ENCODE assay signal across 14 cellular contexts in the genomic region with DNA sequence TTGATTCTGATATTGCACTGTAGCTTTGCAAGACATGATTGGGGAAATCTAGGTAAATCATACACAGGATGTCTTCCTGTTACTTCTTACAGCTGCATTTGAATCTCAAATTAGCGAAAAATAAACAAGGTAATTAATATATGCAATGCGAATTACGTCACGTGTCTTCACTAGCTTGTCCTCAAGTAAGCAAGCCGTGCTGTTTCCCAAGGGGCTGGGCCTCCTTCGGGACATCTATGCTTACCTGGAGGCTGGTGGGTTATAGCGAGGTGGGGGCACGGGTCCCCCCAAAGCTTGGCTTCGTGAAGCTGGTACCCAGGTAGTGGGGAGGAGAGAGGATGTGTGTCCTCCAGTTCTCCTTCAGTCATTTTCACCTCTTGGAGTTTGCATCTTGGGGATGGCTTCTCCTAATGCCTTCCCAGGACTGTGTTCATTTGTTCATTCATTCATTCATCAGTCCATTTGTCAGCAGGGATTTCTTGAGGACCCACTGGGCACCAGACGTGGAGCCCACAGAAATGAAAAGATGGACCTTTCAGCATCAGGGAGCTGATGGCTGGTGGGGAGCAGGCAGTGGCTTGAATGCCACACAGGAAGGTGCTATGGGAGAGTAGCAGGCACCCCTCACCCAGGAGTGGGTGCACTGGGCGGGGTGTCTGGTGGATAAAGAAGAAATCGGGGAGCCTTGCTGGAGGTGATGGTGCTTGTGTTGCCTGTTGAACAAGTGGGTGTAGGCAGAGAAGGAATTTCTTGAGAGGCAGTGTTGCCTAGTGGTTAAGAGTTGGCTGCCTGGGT.
"Had no signal": no experiment of that assay in that cellular context is flagged by ENCODE, and none has a peak within 500 bp of the region (broad histone marks: within the 10 kb centered on the region; RNA-seq: fewer than 3 reads in every experiment).

No MANE protein-coding gene starts in this region.

- DNase-seq: effector memory CD8-positive, alpha-beta T cell; glutamatergic neuron; islet precursor cell; mesenchymal stem cell; naive B cell; sigmoid colon; stimulated activated CD4-positive, alpha-beta T cell treated with anti-CD3 and anti-CD28 coated beads, Interleukin-2, amount 100 ng/mL, for 24 hours; stimulated activated CD4-positive, alpha-beta T cell treated with anti-CD3 and anti-CD28 coated beads, Interleukin-4, amount 100 ng/mL, for 4 hours; stimulated activated naive B cell treated with anti-CD40 and anti-IgM and Interleukin-4, amounts not matched to agents 10 μg/mL and 1 μg/mL and 100 μg/mL, for 72 hours; stimulated activated naive CD8-positive, alpha-beta T cell treated with anti-CD3 and anti-CD28 coated beads, Interleukin-15, amount 100 ng/mL, for 72 hours; transverse colon had no signal

- H3K9me3 Mint-ChIP-seq: dendritic cell treated with granulocyte-macrophage colony-stimulating factor and Interleukin-4, amounts not matched to agents 40 ng/mL and 50 ng/mL, for 4 days; effector memory CD8-positive, alpha-beta T cell; stimulated activated naive B cell treated with anti-CD40 and anti-IgM and Interleukin-4, amounts not matched to agents 10 μg/mL and 1 μg/mL and 100 μg/mL, for 72 hours; stimulated activated naive CD8-positive, alpha-beta T cell treated with anti-CD3 and anti-CD28 coated beads, Interleukin-15, amount 100 ng/mL, for 72 hours had no signal

- H3K27ac Mint-ChIP-seq: dendritic cell treated with granulocyte-macrophage colony-stimulating factor and Interleukin-4, amounts not matched to agents 40 ng/mL and 50 ng/mL, for 4 days; effector memory CD8-positive, alpha-beta T cell; naive B cell; stimulated activated naive B cell treated with anti-CD40 and anti-IgM and Interleukin-4, amounts not matched to agents 10 μg/mL and 1 μg/mL and 100 μg/mL, for 72 hours had no signal

- H3K27me3 Mint-ChIP-seq: dendritic cell treated with granulocyte-macrophage colony-stimulating factor and Interleukin-4, amounts not matched to agents 40 ng/mL and 50 ng/mL, for 4 days; stimulated activated naive B cell treated with anti-CD40 and anti-IgM and Interleukin-4, amounts not matched to agents 10 μg/mL and 1 μg/mL and 100 μg/mL, for 72 hours; stimulated activated naive CD8-positive, alpha-beta T cell treated with anti-CD3 and anti-CD28 coated beads, Interleukin-15, amount 100 ng/mL, for 72 hours had no signal

- H3K4me3 Mint-ChIP-seq: dendritic cell treated with granulocyte-macrophage colony-stimulating factor and Interleukin-4, amounts not matched to agents 40 ng/mL and 50 ng/mL, for 4 days; effector memory CD8-positive, alpha-beta T cell; naive B cell; stimulated activated naive B cell treated with anti-CD40 and anti-IgM and Interleukin-4, amounts not matched to agents 10 μg/mL and 1 μg/mL and 100 μg/mL, for 72 hours; stimulated activated naive CD8-positive, alpha-beta T cell treated with anti-CD3 and anti-CD28 coated beads, Interleukin-15, amount 100 ng/mL, for 72 hours had no signal

- H3K4me1 Mint-ChIP-seq: naive B cell; stimulated activated naive B cell treated with anti-CD40 and anti-IgM and Interleukin-4, amounts not matched to agents 10 μg/mL and 1 μg/mL and 100 μg/mL, for 72 hours; stimulated activated naive CD8-positive, alpha-beta T cell treated with anti-CD3 and anti-CD28 coated beads, Interleukin-15, amount 100 ng/mL, for 72 hours had no signal

- ATAC-seq: effector memory CD8-positive, alpha-beta T cell; gastroesophageal sphincter; left lobe of liver; stimulated activated naive B cell treated with anti-CD40 and anti-IgM and Interleukin-4, amounts not matched to agents 10 μg/mL and 1 μg/mL and 100 μg/mL, for 72 hours; stimulated activated naive CD8-positive, alpha-beta T cell treated with anti-CD3 and anti-CD28 coated beads, Interleukin-15, amount 100 ng/mL, for 72 hours had no signal

- H3K36me3 Mint-ChIP-seq: naive B cell; stimulated activated naive B cell treated with anti-CD40 and anti-IgM and Interleukin-4, amounts not matched to agents 10 μg/mL and 1 μg/mL and 100 μg/mL, for 72 hours had no signal
